Comparison of ENCODE assay signal across 8 cellular contexts in genomic region chr10:4131407-4132215, GRCh38.
DNase-seq lines count a peak whose midpoint lies in the region; ATAC-seq and TF ChIP-seq lines count a peak whose summit lies in the region.

No MANE protein-coding gene starts in this region.

- POLR2A ChIA-PET in activated CD4-positive, alpha-beta T cell treated with anti-CD3 and anti-CD28 coated beads, Interleukin-2, amount 10 ng/mL, durations not matched to agents 7 days and 5 days (lab: Charles Lee) = interaction anchor here (0.5 to 0.7 kb wide), 3 partner anchors 255 to 666 kb away, joined by 3 to 7 read pairs (median 3); no protein-coding TSS in a partner anchor

- peaks cover 35% of the 10 kb centered on the region for H3K4me1 Mint-ChIP-seq in activated CD4-positive, alpha-beta T cell treated with anti-CD3 and anti-CD28 coated beads, Interleukin-2, amount 10 ng/mL, durations not matched to agents 7 days and 5 days
- peaks cover 30% of the 10 kb centered on the region for H3K4me1 Mint-ChIP-seq in stimulated activated memory B cell treated with anti-CD40 and anti-IgM and Interleukin-4, amounts not matched to agents 10 μg/mL and 1 μg/mL and 100 μg/mL, for 72 hours

- no peaks in the 10 kb centered on the region for H3K27me3 ChIP-seq in DND-41 (ENCODE audit: insufficient read depth, low read length, poor library complexity)

- H3K27ac ChIP-seq in DND-41 (ENCODE audit: low read length) = peak overlapping the region; percentile 69

- peak overlapping the region; percentile 60 for H3K4me2 ChIP-seq in DND-41 (ENCODE audit: insufficient read depth, low read length)

- peaks cover 19% of the 10 kb centered on the region for H3K9me3 Mint-ChIP-seq in activated CD4-positive, alpha-beta T cell treated with anti-CD3 and anti-CD28 coated beads, Interleukin-2, amount 10 ng/mL, durations not matched to agents 7 days and 5 days
- peaks cover under 1% of the 10 kb centered on the region for H3K9me3 Mint-ChIP-seq in stimulated activated memory B cell treated with anti-CD40 and anti-IgM and Interleukin-4, amounts not matched to agents 10 μg/mL and 1 μg/mL and 100 μg/mL, for 72 hours

- peak overlapping the region; percentile 6; the same call in 1 of the 2 replicates for H3K9ac ChIP-seq in DND-41 (ENCODE audit: low read depth, low read length)

- H3K36me3 Mint-ChIP-seq in activated CD4-positive, alpha-beta T cell treated with anti-CD3 and anti-CD28 coated beads, Interleukin-2, amount 10 ng/mL, durations not matched to agents 7 days and 5 days (ENCODE audit: low read depth) = peaks cover 31% of the 10 kb centered on the region
- H3K36me3 Mint-ChIP-seq in stimulated activated memory B cell treated with anti-CD40 and anti-IgM and Interleukin-4, amounts not matched to agents 10 μg/mL and 1 μg/mL and 100 μg/mL, for 72 hours = no peaks in the 10 kb centered on the region

- no peak overlapping the region for H3K27ac Mint-ChIP-seq in activated CD4-positive, alpha-beta T cell treated with anti-CD3 and anti-CD28 coated beads, Interleukin-2, amount 10 ng/mL, durations not matched to agents 7 days and 5 days
- H3K27ac Mint-ChIP-seq in stimulated activated memory B cell treated with anti-CD40 and anti-IgM and Interleukin-4, amounts not matched to agents 10 μg/mL and 1 μg/mL and 100 μg/mL, for 72 hours = no peak overlapping the region

- DNase-seq in DND-41 = peak; percentile 63
- DNase-seq in activated CD4-positive, alpha-beta T cell treated with anti-CD3 and anti-CD28 coated beads, Interleukin-2, amount 10 ng/mL, durations not matched to agents 7 days and 5 days = peak; percentile 65
- peak; percentile 44 for DNase-seq in glomerular visceral epithelial cell (ENCODE audit: extremely low spot score)
- no peak for DNase-seq in NCI-H1048 (lab: John Stamatoyannopoulos, UW)
- no peak for DNase-seq in NK-92 (lab: John Stamatoyannopoulos, UW; ENCODE audit: unreplicated experiment)

- CTCF ChIA-PET in activated CD4-positive, alpha-beta T cell treated with anti-CD3 and anti-CD28 coated beads, Interleukin-2, amount 10 ng/mL, durations not matched to agents 7 days and 5 days (lab: Charles Lee) = interaction anchor here (0.7 to 1.6 kb wide), 3 partner anchors 12 to 300 kb away, joined by 3 to 5 read pairs (median 4); no protein-coding TSS in a partner anchor

- no peak overlapping the region for H3K4me3 Mint-ChIP-seq in activated CD4-positive, alpha-beta T cell treated with anti-CD3 and anti-CD28 coated beads, Interleukin-2, amount 10 ng/mL, durations not matched to agents 7 days and 5 days
- no peak overlapping the region for H3K4me3 Mint-ChIP-seq in stimulated activated memory B cell treated with anti-CD40 and anti-IgM and Interleukin-4, amounts not matched to agents 10 μg/mL and 1 μg/mL and 100 μg/mL, for 72 hours

- no peaks in the 10 kb centered on the region for H3K79me2 ChIP-seq in DND-41 (ENCODE audit: insufficient read depth, low read length)

- no peak overlapping the region for H2AFZ ChIP-seq in DND-41 (ENCODE audit: low read depth, low read length)

- H3K27me3 Mint-ChIP-seq in activated CD4-positive, alpha-beta T cell treated with anti-CD3 and anti-CD28 coated beads, Interleukin-2, amount 10 ng/mL, durations not matched to agents 7 days and 5 days = no peaks in the 10 kb centered on the region
- H3K27me3 Mint-ChIP-seq in stimulated activated memory B cell treated with anti-CD40 and anti-IgM and Interleukin-4, amounts not matched to agents 10 μg/mL and 1 μg/mL and 100 μg/mL, for 72 hours = no peaks in the 10 kb centered on the region

- peaks cover 38% of the 10 kb centered on the region for H3K4me1 ChIP-seq in DND-41 (ENCODE audit: insufficient read depth, low read length)

- H4K20me1 ChIP-seq in DND-41 (ENCODE audit: insufficient read depth, low read length) = no peaks in the 10 kb centered on the region

- no peak for TF ChIP-seq CTCF in DND-41 (IDR thresholded peaks at IDR 0.05; ENCODE audit: borderline replicate concordance, extremely low read depth, low read length, poor library complexity, severe bottlenecking)

- H3K36me3 ChIP-seq in DND-41 (ENCODE audit: insufficient read depth, low read length) = no peaks in the 10 kb centered on the region

- H3K4me3 ChIP-seq in DND-41 (ENCODE audit: low read depth in 1 of 2, low read length in 2 of 2) = peak overlapping the region in 1 of 2 experiments; percentile 35; a peak in 2 of 4 replicates

- H3K9me3 ChIP-seq in DND-41 (ENCODE audit: insufficient read depth, low read length, severe bottlenecking) = peaks cover under 1% of the 10 kb centered on the region

- ATAC-seq in DND-41 (ENCODE audit: insufficient read depth, low read depth) (peak; percentile 85), GM21367 (IDR thresholded peaks at IDR 0.05; ENCODE audit: unreplicated experiment) (peak; percentile 52), HG03571 (IDR thresholded peaks at IDR 0.05; ENCODE audit: unreplicated experiment) (peak; percentile 57)
- ATAC-seq in stimulated activated memory B cell treated with anti-CD40 and anti-IgM and Interleukin-4, amounts not matched to agents 10 μg/mL and 1 μg/mL and 100 μg/mL, for 72 hours = peak; percentile 83

Comparison
In these comparisons a context has a peak if more than half of its experiments do, and no peak if none do; other contexts are left out.
1. DNase-seq: peak in DND-41 (single experiment), activated CD4-positive, alpha-beta T cell treated with anti-CD3 and anti-CD28 coated beads, Interleukin-2, amount 10 ng/mL, durations not matched to agents 7 days and 5 days (single experiment) and glomerular visceral epithelial cell (single experiment); none in NCI-H1048 (single experiment) and NK-92 (single experiment).
2. Peak in every context shown above with its lines, with median percentiles within 50 percentile points of each other: ATAC-seq.